18 cellular contexts compared by ENCODE assay signal in the genomic region with DNA sequence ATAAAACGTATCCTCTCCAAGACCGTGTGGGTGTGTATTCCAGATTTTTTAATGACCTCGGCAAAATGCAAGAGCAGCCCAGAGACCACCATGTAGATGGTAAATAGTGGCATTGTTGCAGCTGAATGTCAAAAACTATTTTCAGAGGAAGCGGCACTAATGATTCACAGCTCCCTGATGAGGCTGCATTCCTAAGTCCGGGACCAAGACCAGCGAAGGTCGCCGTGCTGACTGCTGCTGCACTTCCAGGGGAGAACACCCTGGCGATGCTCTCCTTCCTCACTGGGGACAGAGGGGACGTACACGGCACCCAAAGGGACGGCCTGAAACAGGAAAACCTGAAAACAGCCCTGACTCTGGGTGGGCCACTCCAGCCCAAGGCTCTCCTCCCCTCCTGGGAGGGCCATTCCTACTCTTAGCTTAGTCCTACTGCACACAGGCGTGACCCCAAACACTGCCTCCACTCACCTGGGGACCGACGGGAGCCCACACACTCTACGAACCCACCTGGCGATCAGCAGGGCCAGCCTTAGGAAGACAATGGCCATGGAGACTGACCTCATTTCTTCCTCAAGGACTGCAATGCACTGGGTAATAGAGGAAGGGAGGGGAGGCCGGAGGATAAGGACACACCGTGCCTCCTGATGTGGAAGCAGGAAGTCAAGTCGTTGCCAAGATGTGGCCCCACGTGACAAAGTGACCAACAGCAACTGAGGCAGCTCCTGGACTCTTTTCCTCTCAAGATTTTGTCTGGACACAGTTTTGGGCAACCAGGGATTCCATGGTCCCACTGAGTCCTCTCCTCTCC.
DNase-seq lines count a peak whose midpoint lies in the region; ATAC-seq, FAIRE-seq and TF ChIP-seq lines count a peak whose summit lies in the region.
"Had no signal": no experiment of that assay in that cellular context is flagged by ENCODE, and none has a peak within 500 bp of the region (broad histone marks: within the 10 kb centered on the region; RNA-seq: fewer than 3 reads in every experiment).

No MANE protein-coding gene starts in this region.

- SMC1A ChIA-PET in GM12878 (lab: Charles Lee; ENCODE audit: uncharacterized antibody, unreplicated experiment) = interaction anchor here (0.9 to 3.7 kb wide), 2 partner anchors 12 to 78 kb away, joined by 3 to 24 read pairs; no protein-coding TSS in a partner anchor

- 90% methylated on average over 21 of the region's 21 CpGs for WGBS in GM12878 (ENCODE audit: insufficient coverage, insufficient replicate concordance, low lambda C conversion rate, missing lambda C conversion rate)
- WGBS in mesenchymal stem cell = 87% methylated on average over 21 of the region's 21 CpGs
- 77 to 91% methylated on average over 8 to 21 of the region's 21 CpGs for WGBS in upper lobe of left lung, 2 donors

- H2AFZ ChIP-seq in GM12878 (ENCODE audit: control insufficient read depth, low read depth, low read length) = no peak overlapping the region
- H2AFZ ChIP-seq in mesenchymal stem cell (ENCODE audit: low read depth, low read length) = no peak overlapping the region

- H3K27me3 ChIP-seq in GM12878 (replicated peaks in 1 of 2; ENCODE audit: control insufficient read depth in 2 of 2, insufficient read depth in 2 of 2, low read length in 1 of 2) (no peaks in the 10 kb centered on the region), mesenchymal stem cell (ENCODE audit: control insufficient read depth in 1 of 2, insufficient read depth in 1 of 2, low read length in 2 of 2) (no peaks in the 10 kb centered on the region), upper lobe of left lung (no peaks in the 10 kb centered on the region)
- H3K27me3 ChIP-seq: cardiac muscle cell, pancreas had no signal

- peak overlapping the region; percentile 59 for H2AK5ac ChIP-seq in mesenchymal stem cell (ENCODE audit: low read length, severe bottlenecking)

- H3K4ac ChIP-seq in mesenchymal stem cell (ENCODE audit: low read depth in 1 of 2, low read length in 2 of 2) = no peak overlapping the region

- H2BK5ac ChIP-seq in mesenchymal stem cell (ENCODE audit: low read depth, low read length, poor library complexity, severe bottlenecking) = no peak overlapping the region

- H3K9me3 ChIP-seq in GM12878 (replicated peaks; ENCODE audit: control insufficient read depth, insufficient read depth, low read length) (peaks cover 4% of the 10 kb centered on the region; the same call in 2 of the 3 replicates), mesenchymal stem cell (ENCODE audit: control insufficient read depth, low read length) (no peaks in the 10 kb centered on the region), upper lobe of left lung (no peaks in the 10 kb centered on the region)
- H3K9me3 ChIP-seq: pancreas had no signal

- H3K79me1 ChIP-seq in mesenchymal stem cell (replicated peaks; ENCODE audit: low read length, poor library complexity, severe bottlenecking) = peaks cover 40% of the 10 kb centered on the region

- CTCF ChIA-PET in GM12878 (lab: Yijun Ruan, JAX) = no interaction called here

- H4K91ac ChIP-seq in mesenchymal stem cell (ENCODE audit: low read length) = no peak overlapping the region

- H2BK15ac ChIP-seq in mesenchymal stem cell (ENCODE audit: low read depth, poor library complexity, severe bottlenecking) = peak overlapping the region; percentile 32

- H3K4me1 ChIP-seq in GM12878 (ENCODE audit: control insufficient read depth, insufficient read depth, low read length) = peaks cover 13% of the 10 kb centered on the region
- H3K4me1 ChIP-seq in mesenchymal stem cell (ENCODE audit: control insufficient read depth, insufficient read depth, low read depth, low read length) = peaks cover 14% of the 10 kb centered on the region
- peaks cover 0 to 39% (median 25%) of the 10 kb centered on the region in 4 donors for H3K4me1 ChIP-seq in upper lobe of left lung

- peak overlapping the region; percentile 9 for H4K8ac ChIP-seq in mesenchymal stem cell (ENCODE audit: low read length)

- no peak overlapping the region for H3K14ac ChIP-seq in mesenchymal stem cell (ENCODE audit: low read length in 2 of 2)

- no peaks in the 10 kb centered on the region for H4K20me1 ChIP-seq in GM12878 (ENCODE audit: control insufficient read depth, insufficient read depth)

- H3K18ac ChIP-seq in mesenchymal stem cell (ENCODE audit: low read depth in 1 of 2, low read length in 2 of 2) = peak overlapping the region in 1 of 2 experiments; percentile 40

- no peak overlapping the region for H3K27ac ChIP-seq in GM12878 (ENCODE audit: control insufficient read depth, insufficient read depth)
- H3K27ac ChIP-seq in mesenchymal stem cell (ENCODE audit: low read length, poor library complexity, severe bottlenecking) = peak overlapping the region; percentile 27
- no peak overlapping the region for H3K27ac ChIP-seq in upper lobe of left lung
- H3K27ac ChIP-seq: 22Rv1, cardiac muscle cell, pancreas had no signal

- RAD21 ChIA-PET in GM12878 (lab: Charles Lee; ENCODE audit: unreplicated experiment) = no interaction called here

- no peak for ATAC-seq in GM12878
- peak; percentile 39 to 43 for ATAC-seq in upper lobe of left lung (ENCODE audit: low FRiP score in 2 of 2)
- ATAC-seq in HG03565 (IDR thresholded peaks at IDR 0.05; ENCODE audit: unreplicated experiment) = no peak
- ATAC-seq in HG02642 (IDR thresholded peaks at IDR 0.05; ENCODE audit: poor library complexity, unreplicated experiment) = no peak

- H3K23ac ChIP-seq in mesenchymal stem cell (ENCODE audit: low read length in 2 of 2) = no peak overlapping the region

- TF ChIP-seq RAD21 in GM12878 (IDR thresholded peaks at IDR 0.05; ENCODE audit: insufficient read depth, low read depth, low read length) = no peak

- TF ChIP-seq CTCF in GM12878 (IDR thresholded peaks at IDR 0.05 in 2 of 3, conservative IDR thresholded peaks at IDR 0.05 in 1 of 3; ENCODE audit: control insufficient read depth in 2 of 3, extremely low read depth in 1 of 3, insufficient read depth in 1 of 3, low read depth in 3 of 3, low read length in 3 of 3) (no peak), upper lobe of left lung (IDR thresholded peaks at IDR 0.05) (no peak)

- POLR2A ChIA-PET in GM12878 (lab: Charles Lee) = no interaction called here

- BruUV-seq in GM12878 (replicated peaks; lab: Mats Ljungman, UMichigan) = no TSS peak

- intact Hi-C loops in GM12878 (cut with micrococcal nuclease; ENCODE audit: unreplicated experiment) = loop anchor here (5.0 kb wide), 1 partner anchor 80 kb away; no protein-coding TSS in a partner anchor

- TF ChIP-seq EP300 in GM12878 (IDR thresholded peaks at IDR 0.05; ENCODE audit: borderline replicate concordance in 1 of 2, control insufficient read depth in 1 of 2, low read depth in 2 of 2, low read length in 2 of 2) (no peak), upper lobe of left lung (IDR thresholded peaks at IDR 0.05) (no peak)

- H3K79me2 ChIP-seq in GM12878 (ENCODE audit: control insufficient read depth, insufficient read depth, low read length) = peaks cover 25% of the 10 kb centered on the region

- no peak overlapping the region for H2BK12ac ChIP-seq in mesenchymal stem cell (ENCODE audit: low read length in 2 of 2)

- in situ Hi-C loops in GM12878 (cut with MboI) = no loop called here

- peak; percentile 55 for DNase-seq in activated CD8-positive, alpha-beta memory T cell treated with anti-CD3 and anti-CD28 coated beads for 24 hours
- DNase-seq in activated CD8-positive, alpha-beta memory T cell treated with anti-CD3 and anti-CD28 coated beads, Interleukin-2, amount 50 U/mL, for 4 hours = no peak
- DNase-seq in GM12878 (ENCODE audit: low read depth, low spot score) (no peak), mesenchymal stem cell (no peak), upper lobe of left lung (peak in 1 of 2 donors; percentile 51), erythroblast (lab: John Stamatoyannopoulos, UW) (no peak)
- DNase-seq: activated gamma-delta T cell treated with Interleukin-2 at 50 U/mL for 16 hours; CD8-positive, alpha-beta memory T cell; MM.1S; NCI-H1930; NCI-H510A treated with DMSO at 0.1 percent for 48 hours; pancreas had no signal

- H3K4me3 ChIP-seq in GM12878 (no peak overlapping the region), mesenchymal stem cell (ENCODE audit: insufficient read depth in 1 of 2, low read depth in 1 of 2, low read length in 2 of 2) (peak overlapping the region in 1 of 2 experiments; percentile 62), upper lobe of left lung (no peak overlapping the region)
- H3K4me3 ChIP-seq: cardiac muscle cell, pancreas had no signal

- H3K9ac ChIP-seq in GM12878 (ENCODE audit: control insufficient read depth, insufficient read depth, low read length) (no peak overlapping the region), mesenchymal stem cell (ENCODE audit: low read length) (peak overlapping the region; percentile 14)

- H3K4me2 ChIP-seq in GM12878 (ENCODE audit: control insufficient read depth, insufficient read depth) (peak overlapping the region; percentile 0; the same call in 1 of the 2 replicates), mesenchymal stem cell (ENCODE audit: low read length, poor library complexity, severe bottlenecking) (peak overlapping the region; percentile 19)

- TF ChIP-seq POLR2A in GM12878 (IDR thresholded peaks at IDR 0.05; ENCODE audit: low read depth, low read length) (no peak), upper lobe of left lung (IDR thresholded peaks at IDR 0.05) (no peak), erythroblast (IDR thresholded peaks at IDR 0.05; ENCODE audit: low read length) (no peak)

- no peak overlapping the region for H2BK120ac ChIP-seq in mesenchymal stem cell (ENCODE audit: low read depth, low read length)

- H3K36me3 ChIP-seq in GM12878 (ENCODE audit: control insufficient read depth in 2 of 2, insufficient read depth in 2 of 2, low read length in 1 of 2) (no peaks in the 10 kb centered on the region; a peak in 3 of 4 replicates), mesenchymal stem cell (ENCODE audit: control insufficient read depth in 1 of 2, insufficient read depth in 2 of 2, low read depth in 1 of 2, low read length in 2 of 2) (peaks cover 0 to 13% of the 10 kb centered on the region in 2 experiments), upper lobe of left lung (no peaks in the 10 kb centered on the region)
- H3K36me3 ChIP-seq: cardiac muscle cell, pancreas had no signal

- FAIRE-seq in GM12878 (lab: Jason Lieb, UNC) = no peak
- FAIRE-seq: GM18507, HTR-8/SVneo, pancreas had no signal

TF ChIP-seq in GM12878, 131 proteins besides CTCF, POLR2A, EP300 and RAD21:
- TF ChIP-seq ZNF207 (IDR thresholded peaks at IDR 0.05; ENCODE audit: borderline replicate concordance) (no peak), RBBP5 (conservative IDR thresholded peaks at IDR 0.05) (no peak)
TF ChIP-seq in GM12878: peak in this region for 0.

Comparison
In these comparisons a context has a peak if more than half of its experiments do, and no peak if none do; other contexts are left out.
1. ATAC-seq: peak in upper lobe of left lung (2 of 2); none in GM12878 (single experiment), HG03565 (single experiment) and HG02642 (single experiment).